14 cellular contexts compared by ENCODE assay signal in genomic region chr11:110200241-110200640, GRCh38.
DNase-seq lines count a peak whose midpoint lies in the region; ATAC-seq, FAIRE-seq and TF ChIP-seq lines count a peak whose summit lies in the region.
"Had no signal": no experiment of that assay in that cellular context is flagged by ENCODE, and none has a peak within 500 bp of the region (broad histone marks: within the 10 kb centered on the region; RNA-seq: fewer than 3 reads in every experiment).

No MANE protein-coding gene starts in this region.

- H3K4me3 ChIP-seq in A673 (ENCODE audit: low read depth, low read length, poor library complexity, severe bottlenecking) (no peak overlapping the region), HUES6 (ENCODE audit: low read depth, low read length) (0 out of 2 replicates have a peak overlapping the region, but pooled peaks have one; percentile 1), astrocyte (ENCODE audit: insufficient read depth, low read depth, low read length) (no peak overlapping the region), fibroblast of pulmonary artery (replicated peaks; ENCODE audit: low read depth, low read length) (no peak overlapping the region)
- H3K4me3 ChIP-seq: coronary artery had no signal

- H3K4me1 Mint-ChIP-seq in astrocyte (ENCODE audit: low read depth, unreplicated experiment), result peaks cover 31% of the 10 kb centered on the region

- CTCF ChIA-PET in A673 (lab: Charles Lee), result interaction anchor here (0.6 to 2.5 kb wide), 3 partner anchors 167 to 291 kb away, joined by 4 to 27 read pairs (median 7); no protein-coding TSS in a partner anchor

- peak overlapping the region; percentile 16 for H3K27ac ChIP-seq in A673 (ENCODE audit: low read depth, low read length, poor library complexity, severe bottlenecking)
- peak overlapping the region; percentile 43; the same call in 1 of the 2 replicates for H3K27ac ChIP-seq in HUES6 (ENCODE audit: low read depth, low read length)
- H3K27ac ChIP-seq in astrocyte (ENCODE audit: low read depth, low read length), result peak overlapping the region; percentile 18
- H3K27ac ChIP-seq: coronary artery, VCaP had no signal

- TF ChIP-seq CTCF in A673 (conservative IDR thresholded peaks at IDR 0.05; ENCODE audit: low read depth, low read length) (no peak), astrocyte (IDR thresholded peaks at IDR 0.05; ENCODE audit: insufficient read depth, low read depth, low read length) (no peak), fibroblast of pulmonary artery (IDR thresholded peaks at IDR 0.05; ENCODE audit: low read length, missing control alignments) (no peak)

- no peaks in the 10 kb centered on the region for H3K27me3 Mint-ChIP-seq in astrocyte (ENCODE audit: low read depth, unreplicated experiment)

- H3K9ac ChIP-seq in HUES6 (ENCODE audit: low read length), result no peak overlapping the region
- no peak overlapping the region for H3K9ac ChIP-seq in astrocyte (ENCODE audit: low read length)

- H3K4me1 ChIP-seq in A673 (ENCODE audit: insufficient read depth, low read length, poor library complexity, severe bottlenecking), result peaks cover 38% of the 10 kb centered on the region
- peaks cover 15% of the 10 kb centered on the region for H3K4me1 ChIP-seq in HUES6 (ENCODE audit: control insufficient read depth, insufficient read depth, low read length)
- peaks cover 21% of the 10 kb centered on the region for H3K4me1 ChIP-seq in astrocyte (ENCODE audit: insufficient read depth, low read length)

- ATAC-seq in HG02623 (IDR thresholded peaks at IDR 0.05; ENCODE audit: unreplicated experiment) (no peak), GM21717 (IDR thresholded peaks at IDR 0.05; ENCODE audit: unreplicated experiment) (no peak), GM18909 (IDR thresholded peaks at IDR 0.05; ENCODE audit: poor library complexity, unreplicated experiment) (no peak)
- ATAC-seq: naive thymus-derived CD8-positive, alpha-beta T cell had no signal

- peak overlapping the region; percentile 27 for H3K27ac Mint-ChIP-seq in astrocyte (ENCODE audit: unreplicated experiment)
- H3K27ac Mint-ChIP-seq: activated CD4-positive, alpha-beta memory T cell treated with anti-CD3 and anti-CD28 coated beads, Interleukin-2, amount 10 ng/mL, durations not matched to agents 7 days and 5 days; activated T-helper 1 cell treated with anti-CD3 and anti-CD28 coated beads, Interleukin-12 subunit alpha, Interleukin-12 subunit beta, Interleukin-2, Interleukin-4 antibody, amounts not matched to agents 30 ng/mL and 10 ng/mL and 1 ng/mL, durations not matched to agents 14 hours and 24 hours and 36 hours; naive thymus-derived CD8-positive, alpha-beta T cell had no signal

- H3K4me3 Mint-ChIP-seq in astrocyte (ENCODE audit: unreplicated experiment), result no peak overlapping the region
- H3K4me3 Mint-ChIP-seq: activated CD4-positive, alpha-beta memory T cell treated with anti-CD3 and anti-CD28 coated beads, Interleukin-2, amount 10 ng/mL, durations not matched to agents 7 days and 5 days; activated T-helper 1 cell treated with anti-CD3 and anti-CD28 coated beads, Interleukin-12 subunit alpha, Interleukin-12 subunit beta, Interleukin-2, Interleukin-4 antibody, amounts not matched to agents 30 ng/mL and 10 ng/mL and 1 ng/mL, durations not matched to agents 14 hours and 24 hours and 36 hours; naive thymus-derived CD8-positive, alpha-beta T cell had no signal

- peak; percentile 54 for FAIRE-seq in astrocyte (lab: Jason Lieb, UNC)

- peaks cover 4% of the 10 kb centered on the region for H4K20me1 ChIP-seq in astrocyte (ENCODE audit: insufficient read depth, low read length)

- peak overlapping the region; percentile 10 for H3K4me2 ChIP-seq in astrocyte (ENCODE audit: low read length)

- H3K36me3 ChIP-seq in A673 (ENCODE audit: insufficient read depth, low read length, poor library complexity, severe bottlenecking) (no peaks in the 10 kb centered on the region), HUES6 (ENCODE audit: control insufficient read depth, insufficient read depth, low read length) (no peaks in the 10 kb centered on the region), astrocyte (ENCODE audit: insufficient read depth, low read length) (no peaks in the 10 kb centered on the region)

- no peaks in the 10 kb centered on the region for H3K9me3 Mint-ChIP-seq in astrocyte (ENCODE audit: unreplicated experiment)
- H3K9me3 Mint-ChIP-seq: activated CD4-positive, alpha-beta memory T cell treated with anti-CD3 and anti-CD28 coated beads, Interleukin-2, amount 10 ng/mL, durations not matched to agents 7 days and 5 days; activated T-helper 1 cell treated with anti-CD3 and anti-CD28 coated beads, Interleukin-12 subunit alpha, Interleukin-12 subunit beta, Interleukin-2, Interleukin-4 antibody, amounts not matched to agents 30 ng/mL and 10 ng/mL and 1 ng/mL, durations not matched to agents 14 hours and 24 hours and 36 hours; naive thymus-derived CD8-positive, alpha-beta T cell had no signal

- no peak overlapping the region for H2AFZ ChIP-seq in astrocyte (ENCODE audit: low read depth, low read length)

- intact Hi-C loops in A673 (cut with micrococcal nuclease; ENCODE audit: unreplicated experiment), result loop anchor here (2.0 to 5.0 kb wide), 3 partner anchors 253 to 1247 kb away; no protein-coding TSS in a partner anchor

- no peak for DNase-seq in A673 (ENCODE audit: low spot score)
- DNase-seq in astrocyte (ENCODE audit: low read depth), result peak; percentile 81
- DNase-seq in fibroblast of pulmonary artery (ENCODE audit: low read depth), result peak; percentile 71
- DNase-seq in NCI-H1417 (lab: John Stamatoyannopoulos, UW), result no peak
- DNase-seq: activated CD4-positive, alpha-beta memory T cell treated with anti-CD3 and anti-CD28 coated beads, Interleukin-2, amount 10 ng/mL, durations not matched to agents 7 days and 5 days; amniotic stem cell; naive thymus-derived CD8-positive, alpha-beta T cell had no signal

- H3K36me3 Mint-ChIP-seq in astrocyte (ENCODE audit: low read depth, unreplicated experiment), result no peaks in the 10 kb centered on the region
- H3K36me3 Mint-ChIP-seq: naive thymus-derived CD8-positive, alpha-beta T cell had no signal

- H3K79me2 ChIP-seq in astrocyte (ENCODE audit: insufficient read depth, low read length), result no peaks in the 10 kb centered on the region

- BruUV-seq in A673 (replicated peaks; lab: Mats Ljungman, UMichigan), result no TSS peak

- POLR2A ChIA-PET in A673 (lab: Charles Lee; ENCODE audit: low non-redundant PET), result no interaction called here

- no peaks in the 10 kb centered on the region for H3K27me3 ChIP-seq in A673 (replicated peaks; ENCODE audit: insufficient read depth, low read depth, low read length, poor library complexity)
- no peaks in the 10 kb centered on the region for H3K27me3 ChIP-seq in HUES6 (ENCODE audit: control insufficient read depth, insufficient read depth, low read length)
- H3K27me3 ChIP-seq in astrocyte (ENCODE audit: insufficient read depth, low read length), result peaks cover 4% of the 10 kb centered on the region

- H3K9me3 ChIP-seq in A673 (ENCODE audit: low read depth, low read length, poor library complexity, severe bottlenecking), result no peaks in the 10 kb centered on the region
- H3K9me3 ChIP-seq in HUES6 (ENCODE audit: control insufficient read depth, insufficient read depth, low read depth, low read length), result no peaks in the 10 kb centered on the region
- no peaks in the 10 kb centered on the region for H3K9me3 ChIP-seq in astrocyte (ENCODE audit: insufficient read depth, low read depth, low read length)

Comparison
In these comparisons a context has a peak if more than half of its experiments do, and no peak if none do; other contexts are left out.
1. DNase-seq: peak in astrocyte (single experiment) and fibroblast of pulmonary artery (single experiment); none in A673 (single experiment) and NCI-H1417 (0 of 3).
2. Peak in every context shown above with its lines, with median percentiles within 50 percentile points of each other: H3K27ac ChIP-seq.